In the genomic region with DNA sequence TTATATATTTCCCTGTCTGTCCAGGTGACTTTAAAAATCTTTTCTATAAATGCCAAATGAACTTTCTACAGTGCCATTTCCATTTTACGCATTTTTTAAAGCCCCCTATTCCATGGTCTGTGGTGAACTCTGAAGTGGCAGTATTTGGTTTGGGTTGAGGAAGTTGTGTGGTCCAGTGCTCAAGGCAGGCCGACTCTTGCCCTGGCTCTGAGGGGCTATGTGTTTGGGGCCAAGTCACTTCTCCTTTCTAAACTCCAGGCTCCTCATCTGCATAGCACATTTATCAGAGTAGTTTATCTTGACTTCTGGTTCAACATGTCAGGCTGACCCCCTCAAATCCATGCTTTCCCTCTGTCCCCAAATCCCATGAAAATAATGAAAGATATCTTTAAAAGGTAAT, we compare ENCODE assay signal across 21 cellular contexts. TPM values are rescaled to one million over a fixed set of nuclear protein-coding genes. Genes with fewer than 3 reads are reported as not detected.
DNase-seq lines count a peak whose midpoint lies in the region; ATAC-seq and TF ChIP-seq lines count a peak whose summit lies in the region.
"Had no signal": no experiment of that assay in that cellular context is flagged by ENCODE, and none has a peak within 500 bp of the region (broad histone marks: within the 10 kb centered on the region; RNA-seq: fewer than 3 reads in every experiment).

No MANE protein-coding gene starts in this region.

- no peak overlapping the region for H3K9ac ChIP-seq in BLaER1 treated with 17β-estradiol and CSF1 and Interleukin-3, amounts not matched to agents 10 nM and 100 nM
- H3K9ac ChIP-seq: GM23248, SK-N-SH had no signal

- peaks cover 46% of the 10 kb centered on the region for H3K4me1 Mint-ChIP-seq in memory B cell

- peak overlapping the region in 8 of 11 experiments; percentile 5 to 30 (median 14); a peak in 11 of 22 replicates for H3K4me2 ChIP-seq in BLaER1 treated with 17β-estradiol and CSF1 and Interleukin-3, amounts not matched to agents 10 nM and 100 nM
- H3K4me2 ChIP-seq in OCI-LY7 (ENCODE audit: low read length): peak overlapping the region; percentile 84
- H3K4me2 ChIP-seq: SK-N-SH had no signal

- H3K36me3 ChIP-seq in BLaER1 treated with 17β-estradiol and CSF1 and Interleukin-3, amounts not matched to agents 10 nM and 100 nM: 0 out of 22 replicates have a peak, but pooled peaks cover 0 to 15% (median 0%) of the 10 kb centered on the region in 11 experiments
- peaks cover 27% of the 10 kb centered on the region for H3K36me3 ChIP-seq in OCI-LY7 (ENCODE audit: insufficient read depth, low read length)

- no peaks in the 10 kb centered on the region for H3K27me3 ChIP-seq in BLaER1 treated with 17β-estradiol and CSF1 and Interleukin-3, amounts not matched to agents 10 nM and 100 nM

- H3K27me3 Mint-ChIP-seq in memory B cell: no peaks in the 10 kb centered on the region
- H3K27me3 Mint-ChIP-seq: CD4-positive, CD25-positive, alpha-beta regulatory T cell; T-helper 17 cell had no signal

- peak overlapping the region; percentile 67 for H3K4me3 Mint-ChIP-seq in memory B cell
- H3K4me3 Mint-ChIP-seq: CD4-positive, CD25-positive, alpha-beta regulatory T cell; T-helper 17 cell had no signal

- H3K36me3 Mint-ChIP-seq in memory B cell: peaks cover 11% of the 10 kb centered on the region
- H3K36me3 Mint-ChIP-seq: CD4-positive, CD25-positive, alpha-beta regulatory T cell had no signal

- H3K27ac Mint-ChIP-seq in memory B cell: peak overlapping the region; percentile 40
- H3K27ac Mint-ChIP-seq: T-helper 17 cell had no signal

- DNase-seq in KG1 (lab: John Stamatoyannopoulos, UW) (peak; percentile 16), OCI-LY7 (ENCODE audit: low spot score) (peak; percentile 51), memory B cell (ENCODE audit: low spot score in 2 of 2) (no peak), NCI-H2029 (lab: John Stamatoyannopoulos, UW) (no peak), globus pallidus (ENCODE audit: low spot score) (no peak), NCI-H1417 (lab: John Stamatoyannopoulos, UW) (no peak), T1000 (lab: John Stamatoyannopoulos, UW) (no peak)
- DNase-seq: Caco-2; CD4-positive, CD25-positive, alpha-beta regulatory T cell; DMS153; EL; GM23248; HCEC 1CT; NCI-H1417 treated with DMSO at 0.1 percent for 48 hours; NCI-H1930; NCI-H2171; NCI-H446 treated with DMSO at 0.1 percent for 48 hours; SHP77; SK-N-SH; T-helper 17 cell had no signal

- BruUV-seq in OCI-LY7 (replicated peaks; lab: Mats Ljungman, UMichigan): no TSS peak

- H3K4me3 ChIP-seq in BLaER1 treated with 17β-estradiol and CSF1 and Interleukin-3, amounts not matched to agents 10 nM and 100 nM: no peak overlapping the region
- H3K4me3 ChIP-seq in OCI-LY7 (ENCODE audit: low read depth, low read length, poor library complexity, severe bottlenecking): no peak overlapping the region
- H3K4me3 ChIP-seq: GM23248 had no signal

- no peaks in the 10 kb centered on the region for H3K9me2 ChIP-seq in OCI-LY7 (ENCODE audit: insufficient read depth, low read length)
- H3K9me2 ChIP-seq: SK-N-SH had no signal

- CTCF ChIA-PET in OCI-LY7 (lab: Charles Lee; ENCODE audit: unreplicated experiment): interaction anchor here (0.9 kb wide), 1 partner anchor 170 kb away, joined by 4 read pairs; no protein-coding TSS in a partner anchor

- no peaks in the 10 kb centered on the region for H3K79me2 ChIP-seq in OCI-LY7 (ENCODE audit: insufficient read depth, low read depth, low read length)

- H3K4me1 ChIP-seq in BLaER1 treated with 17β-estradiol and CSF1 and Interleukin-3, amounts not matched to agents 10 nM and 100 nM: peaks cover 15 to 43% (median 32%) of the 10 kb centered on the region in 10 experiments
- H3K4me1 ChIP-seq in OCI-LY7 (ENCODE audit: insufficient read depth, low read length, poor library complexity, severe bottlenecking): peaks cover 70% of the 10 kb centered on the region

- no peaks in the 10 kb centered on the region for H3K9me3 Mint-ChIP-seq in memory B cell
- H3K9me3 Mint-ChIP-seq: CD4-positive, CD25-positive, alpha-beta regulatory T cell had no signal

- no peak overlapping the region for H3K27ac ChIP-seq in BLaER1 treated with 17β-estradiol and CSF1 and Interleukin-3, amounts not matched to agents 10 nM and 100 nM
- H3K27ac ChIP-seq in OCI-LY7 (ENCODE audit: low read depth, low read length, poor library complexity, severe bottlenecking): no peak overlapping the region
- H3K27ac ChIP-seq: GM23248 had no signal

- no peak overlapping the region for H2AFZ ChIP-seq in OCI-LY7 (ENCODE audit: low read length)
- H2AFZ ChIP-seq: GM23248 had no signal

- ATAC-seq in memory B cell (ENCODE audit: low read depth): peak; percentile 82
- ATAC-seq: T-helper 17 cell had no signal

- intact Hi-C loops in OCI-LY7 (cut with micrococcal nuclease; ENCODE audit: unreplicated experiment): loop anchor here (1.0 to 2.0 kb wide), 2 partner anchors 13 to 167 kb away; no protein-coding TSS in a partner anchor

- POLR2A ChIA-PET in OCI-LY7 (lab: Charles Lee): interaction anchor here (1.2 to 1.6 kb wide), 3 partner anchors 12 to 73 kb away, joined by 3 to 4 read pairs (median 4); no protein-coding TSS in a partner anchor

- no peaks in the 10 kb centered on the region for H3K9me3 ChIP-seq in BLaER1 treated with 17β-estradiol and CSF1 and Interleukin-3, amounts not matched to agents 10 nM and 100 nM (replicated peaks in 1 of 11)
- H3K9me3 ChIP-seq in OCI-LY7 (ENCODE audit: low read length): no peaks in the 10 kb centered on the region
- H3K9me3 ChIP-seq: Caco-2, SK-N-SH had no signal

- H4K20me1 ChIP-seq in BLaER1 treated with 17β-estradiol and CSF1 and Interleukin-3, amounts not matched to agents 10 nM and 100 nM: no peaks in the 10 kb centered on the region
- no peaks in the 10 kb centered on the region for H4K20me1 ChIP-seq in OCI-LY7 (ENCODE audit: insufficient read depth, low read length)

- no peak for TF ChIP-seq CTCF in OCI-LY7 (conservative IDR thresholded peaks at IDR 0.05; ENCODE audit: low read length)

RNA-seq across cellular contexts. Expression of gene TTC21A, which starts 14.1 kb away (rescaled TPM):
- 10.5 and 12.8 TPM in 2 replicates for total RNA-seq in OCI-LY7 (2014; rRNA removed; shearing (Covaris generic))
- 27.1 and 32.3 TPM in 2 replicates for total RNA-seq in OCI-LY7 (2022)

RNA-seq across cellular contexts. Expression of gene GORASP1, which starts 14.2 kb away (rescaled TPM):
- total RNA-seq in OCI-LY7 (2014; rRNA removed; shearing (Covaris generic)): 44.8 and 59.9 TPM in 2 replicates
- total RNA-seq in OCI-LY7 (2022): 51.5 and 57.9 TPM in 2 replicates

RNA-seq across cellular contexts. Expression of gene CSRNP1, which starts 31.8 kb away (rescaled TPM):
- total RNA-seq in OCI-LY7 (2014; rRNA removed; shearing (Covaris generic)): 9.5 and 10.5 TPM in 2 replicates
- 9.4 and 9.7 TPM in 2 replicates for total RNA-seq in OCI-LY7 (2022)

Comparison
In these comparisons a context has a peak if more than half of its experiments do, and no peak if none do; other contexts are left out.
1. DNase-seq: peak in KG1 (single experiment) and OCI-LY7 (single experiment); none in memory B cell (0 of 2), NCI-H2029 (single experiment), globus pallidus (single experiment), NCI-H1417 (0 of 3) and T1000 (single experiment).